ENCODE assay signal across 28 cellular contexts in the genomic region with DNA sequence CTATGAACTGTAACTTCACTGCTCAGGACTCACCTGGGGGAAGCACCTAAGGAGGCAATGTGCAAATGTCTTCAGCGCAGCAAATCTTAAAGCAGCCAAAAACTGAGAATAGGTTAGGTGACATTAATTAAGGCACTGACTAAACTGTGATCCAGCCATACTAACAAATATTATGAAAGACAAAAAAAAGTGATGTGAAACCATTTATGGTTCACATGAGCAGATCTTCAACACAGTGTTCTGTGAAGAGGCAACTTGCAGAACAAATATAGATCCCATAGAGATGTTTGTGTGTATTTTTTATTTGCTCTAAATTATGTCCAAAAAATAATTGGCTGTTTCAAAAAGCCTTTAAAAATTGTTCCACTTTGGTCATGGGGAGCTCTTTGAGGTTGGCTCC. TPM values are rescaled to one million over a fixed set of nuclear protein-coding genes. Genes with fewer than 3 reads are reported as not detected.
DNase-seq lines count a peak whose midpoint lies in the region; ATAC-seq, FAIRE-seq and TF ChIP-seq lines count a peak whose summit lies in the region.
"Had no signal": no experiment of that assay in that cellular context is flagged by ENCODE, and none has a peak within 500 bp of the region (broad histone marks: within the 10 kb centered on the region; RNA-seq: fewer than 3 reads in every experiment).

No MANE protein-coding gene starts in this region.

- no peak overlapping the region for H3K4me3 Mint-ChIP-seq in activated CD8-positive, alpha-beta memory T cell treated with anti-CD3 and anti-CD28 coated beads, Interleukin-2, amount 10 ng/mL, durations not matched to agents 7 days and 5 days
- H3K4me3 Mint-ChIP-seq: CD8-positive, alpha-beta memory T cell had no signal

- no peak for TF ChIP-seq EP300 in A549 (IDR thresholded peaks at IDR 0.05)

- no peak for TF ChIP-seq POLR2A in A549 (IDR thresholded peaks at IDR 0.05; ENCODE audit: low read length)

- 63% methylated on average over 1 of the region's 1 CpG for WGBS in A549 (ENCODE audit: missing lambda C conversion rate)

- H3K9me3 Mint-ChIP-seq in activated CD8-positive, alpha-beta memory T cell treated with anti-CD3 and anti-CD28 coated beads, Interleukin-2, amount 10 ng/mL, durations not matched to agents 7 days and 5 days (ENCODE audit: low read depth): peaks cover 3% of the 10 kb centered on the region

- POLR2A ChIA-PET in A549 (lab: Yijun Ruan, JAX): no interaction called here

- no peaks in the 10 kb centered on the region for H3K36me3 Mint-ChIP-seq in activated CD8-positive, alpha-beta memory T cell treated with anti-CD3 and anti-CD28 coated beads, Interleukin-2, amount 10 ng/mL, durations not matched to agents 7 days and 5 days
- H3K36me3 Mint-ChIP-seq: CD8-positive, alpha-beta memory T cell had no signal

- no peaks in the 10 kb centered on the region for H3K4me1 ChIP-seq in A549
- H3K4me1 ChIP-seq: Peyer's patch, SJCRH30 had no signal

- TF ChIP-seq CTCF in A549 (IDR thresholded peaks at IDR 0.05): no peak

- no peak overlapping the region for H3K27ac ChIP-seq in A549
- H3K27ac ChIP-seq: 22Rv1, HL-60, Peyer's patch, SJCRH30 had no signal

- ATAC-seq in A549 (no peak), HG03175 (IDR thresholded peaks at IDR 0.05; ENCODE audit: unreplicated experiment) (peak; percentile 57), GM19455 (IDR thresholded peaks at IDR 0.05; ENCODE audit: unreplicated experiment) (no peak)
- ATAC-seq in activated CD8-positive, alpha-beta memory T cell treated with anti-CD3 and anti-CD28 coated beads, Interleukin-2, amount 10 ng/mL, durations not matched to agents 7 days and 5 days: no peak
- ATAC-seq: HCT116, HepG2 had no signal

- DNase-seq in A549 (ENCODE audit: low read depth in 1 of 2, low spot score in 1 of 2) (no peak), NAMALWA (ENCODE audit: low spot score) (peak; percentile 4), RPMI8226 (peak; percentile 42), amygdala (lab: John Stamatoyannopoulos, UW) (no peak), AML-193 (lab: John Stamatoyannopoulos, UW) (no peak)
- DNase-seq in activated CD8-positive, alpha-beta memory T cell treated with anti-CD3 and anti-CD28 coated beads, Interleukin-2, amount 10 ng/mL, durations not matched to agents 7 days and 5 days: no peak
- DNase-seq: C1 segment of cervical spinal cord; Calu3; CD8-positive, alpha-beta memory T cell; DMS153; GOT3; MM.1S; NCI-H1694; NCI-H2081; NCI-H2171; NCI-H524 treated with DMSO at 0.1 percent for 48 hours; Peyer's patch; SJCRH30; T-helper 1 cell had no signal

- H3K4me2 ChIP-seq in A549: no peak overlapping the region

- TF ChIP-seq RAD21 in A549 (conservative IDR thresholded peaks at IDR 0.05 in 1 of 2, IDR thresholded peaks at IDR 0.05 in 1 of 2): no peak

- no peak overlapping the region for H3K27ac Mint-ChIP-seq in activated CD8-positive, alpha-beta memory T cell treated with anti-CD3 and anti-CD28 coated beads, Interleukin-2, amount 10 ng/mL, durations not matched to agents 7 days and 5 days

- no peaks in the 10 kb centered on the region for H3K27me3 Mint-ChIP-seq in activated CD8-positive, alpha-beta memory T cell treated with anti-CD3 and anti-CD28 coated beads, Interleukin-2, amount 10 ng/mL, durations not matched to agents 7 days and 5 days

- no peak overlapping the region for H3K4me3 ChIP-seq in A549
- H3K4me3 ChIP-seq: K562, Peyer's patch, SJCRH30 had no signal

- CTCF ChIA-PET in A549 (lab: Yijun Ruan, JAX): interaction anchor here (0.7 to 0.9 kb wide), 2 partner anchors 12 to 24 kb away, joined by 3 to 4 read pairs; no protein-coding TSS in a partner anchor
- CTCF ChIA-PET in activated CD8-positive, alpha-beta memory T cell treated with anti-CD3 and anti-CD28 coated beads, Interleukin-2, amount 10 ng/mL, durations not matched to agents 7 days and 5 days (lab: Charles Lee): no interaction called here

- no peaks in the 10 kb centered on the region for H3K4me1 Mint-ChIP-seq in activated CD8-positive, alpha-beta memory T cell treated with anti-CD3 and anti-CD28 coated beads, Interleukin-2, amount 10 ng/mL, durations not matched to agents 7 days and 5 days
- H3K4me1 Mint-ChIP-seq: CD8-positive, alpha-beta memory T cell had no signal

- H3K9me3 ChIP-seq in A549: no peaks in the 10 kb centered on the region
- H3K9me3 ChIP-seq: Peyer's patch, SJCRH30 had no signal

- peak; percentile 36 for FAIRE-seq in A549 (lab: Jason Lieb, UNC)
- FAIRE-seq: HepG2, K562 had no signal

TF ChIP-seq in A549, 52 proteins besides CTCF, POLR2A, EP300 and RAD21:
- TF ChIP-seq, protein P1, sequence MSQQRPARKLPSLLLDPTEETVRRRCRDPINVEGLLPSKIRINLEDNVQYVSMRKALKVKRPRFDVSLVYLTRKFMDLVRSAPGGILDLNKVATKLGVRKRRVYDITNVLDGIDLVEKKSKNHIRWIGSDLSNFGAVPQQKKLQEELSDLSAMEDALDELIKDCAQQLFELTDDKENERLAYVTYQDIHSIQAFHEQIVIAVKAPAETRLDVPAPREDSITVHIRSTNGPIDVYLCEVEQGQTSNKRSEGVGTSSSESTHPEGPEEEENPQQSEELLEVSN (IDR thresholded peaks at IDR 0.05; ENCODE audit: borderline replicate concordance, low read depth): no peak
- no peak for TF ChIP-seq ESRRA (IDR thresholded peaks at IDR 0.05; ENCODE audit: borderline replicate concordance, low read length)
- TF ChIP-seq ZNF302 (CRISPR knock-in tag; IDR thresholded peaks at IDR 0.05): no peak
- TF ChIP-seq NPAS2 (CRISPR knock-in tag; IDR thresholded peaks at IDR 0.05; ENCODE audit: borderline replicate concordance): no peak
- TF ChIP-seq, protein P2, sequence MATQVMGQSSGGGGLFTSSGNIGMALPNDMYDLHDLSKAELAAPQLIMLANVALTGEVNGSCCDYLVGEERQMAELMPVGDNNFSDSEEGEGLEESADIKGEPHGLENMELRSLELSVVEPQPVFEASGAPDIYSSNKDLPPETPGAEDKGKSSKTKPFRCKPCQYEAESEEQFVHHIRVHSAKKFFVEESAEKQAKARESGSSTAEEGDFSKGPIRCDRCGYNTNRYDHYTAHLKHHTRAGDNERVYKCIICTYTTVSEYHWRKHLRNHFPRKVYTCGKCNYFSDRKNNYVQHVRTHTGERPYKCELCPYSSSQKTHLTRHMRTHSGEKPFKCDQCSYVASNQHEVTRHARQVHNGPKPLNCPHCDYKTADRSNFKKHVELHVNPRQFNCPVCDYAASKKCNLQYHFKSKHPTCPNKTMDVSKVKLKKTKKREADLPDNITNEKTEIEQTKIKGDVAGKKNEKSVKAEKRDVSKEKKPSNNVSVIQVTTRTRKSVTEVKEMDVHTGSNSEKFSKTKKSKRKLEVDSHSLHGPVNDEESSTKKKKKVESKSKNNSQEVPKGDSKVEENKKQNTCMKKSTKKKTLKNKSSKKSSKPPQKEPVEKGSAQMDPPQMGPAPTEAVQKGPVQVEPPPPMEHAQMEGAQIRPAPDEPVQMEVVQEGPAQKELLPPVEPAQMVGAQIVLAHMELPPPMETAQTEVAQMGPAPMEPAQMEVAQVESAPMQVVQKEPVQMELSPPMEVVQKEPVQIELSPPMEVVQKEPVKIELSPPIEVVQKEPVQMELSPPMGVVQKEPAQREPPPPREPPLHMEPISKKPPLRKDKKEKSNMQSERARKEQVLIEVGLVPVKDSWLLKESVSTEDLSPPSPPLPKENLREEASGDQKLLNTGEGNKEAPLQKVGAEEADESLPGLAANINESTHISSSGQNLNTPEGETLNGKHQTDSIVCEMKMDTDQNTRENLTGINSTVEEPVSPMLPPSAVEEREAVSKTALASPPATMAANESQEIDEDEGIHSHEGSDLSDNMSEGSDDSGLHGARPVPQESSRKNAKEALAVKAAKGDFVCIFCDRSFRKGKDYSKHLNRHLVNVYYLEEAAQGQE (IDR thresholded peaks at IDR 0.05): no peak

RNA-seq across cellular contexts. Expression of gene MITF, which starts 24.1 kb away (rescaled TPM):
- polyA plus RNA-seq in A549 (2011; rRNA removed) (15.3 and 15.9 TPM in 2 replicates), A549 (2017; fragmentation: RNase III; extraction: RNeasy Plus Mini Kit Qiagen cat#74134 plus additional on column Dnase treatment) (13.2 to 14.7 TPM (median 14.3 TPM) in 3 replicates)
- 8.3 and 9.3 TPM in 2 replicates for polyA plus RNA-seq in A549 (2012; cell fraction: cytosol; rRNA removed)
- 6.0 and 8.7 TPM in 2 replicates for polyA plus RNA-seq in A549 (2012; cell fraction: nucleus; rRNA removed)
- polyA minus RNA-seq in A549 (2011; rRNA and poly(A)+ RNA removed): 45.8 and 56.1 TPM in 2 replicates
- not detected for total RNA-seq in activated CD8-positive, alpha-beta memory T cell treated with anti-CD3 and anti-CD28 coated beads, Interleukin-2, amount 10 ng/mL, durations not matched to agents 7 days and 5 days
- total RNA-seq: HT-29, OCI-LY7 had no signal
- polyA plus RNA-seq: CD8-positive, alpha-beta memory T cell had no signal

Comparison
In these comparisons a context has a peak if more than half of its experiments do, and no peak if none do; other contexts are left out.
1. DNase-seq: peak in NAMALWA (single experiment) and RPMI8226 (single experiment); none in A549 (0 of 2), activated CD8-positive, alpha-beta memory T cell treated with anti-CD3 and anti-CD28 coated beads, Interleukin-2, amount 10 ng/mL, durations not matched to agents 7 days and 5 days (single experiment), amygdala (0 of 56) and AML-193 (0 of 2).